ENCODE assay signal across 1 cellular context in genomic region chr19:20045742-20046141, GRCh38. TPM values are rescaled to one million over a fixed set of nuclear protein-coding genes. Genes with fewer than 3 reads are reported as not detected.
"Had no signal": no experiment of that assay in that cellular context is flagged by ENCODE, and none has a peak within 500 bp of the region (broad histone marks: within the 10 kb centered on the region; RNA-seq: fewer than 3 reads in every experiment).

No MANE protein-coding gene starts in this region.

RNA-seq across cellular contexts. Expression of gene ZNF90, which starts 32.1 kb away (rescaled TPM):
- total RNA-seq: ascending aorta had no signal
